ENCODE assay signal across 1 cellular context in the genomic region with DNA sequence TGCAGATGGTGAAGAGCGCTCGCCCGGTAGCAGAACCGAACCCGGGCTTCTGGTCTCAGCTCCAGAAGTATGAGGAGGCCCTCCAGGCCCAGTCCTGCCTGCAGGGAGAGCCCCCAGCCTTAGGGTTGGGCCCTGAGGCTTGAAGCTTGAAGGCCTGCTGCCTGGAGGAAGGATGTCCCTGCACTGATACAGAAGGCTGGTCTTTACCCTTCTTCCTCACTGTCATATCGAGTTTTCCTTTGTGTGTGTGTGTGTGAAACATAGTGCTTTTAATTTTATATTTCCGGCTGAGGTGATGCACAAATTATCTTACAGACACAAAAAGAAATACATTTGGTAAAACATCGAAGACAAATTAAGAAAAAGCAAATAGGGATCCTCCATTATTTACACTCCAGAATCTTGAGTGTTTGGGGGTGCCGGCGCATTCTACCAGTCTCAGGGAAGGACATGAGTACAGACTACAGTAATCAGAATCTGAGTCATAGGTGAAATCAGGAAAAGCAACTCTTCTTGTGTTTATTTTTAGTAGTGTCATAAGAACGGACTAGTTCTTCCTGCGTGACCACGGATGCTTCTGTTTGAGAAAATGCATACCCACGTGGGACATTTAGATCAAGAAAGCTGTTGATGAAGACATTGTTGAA.
TF ChIP-seq lines count a peak whose summit lies in the region.

No MANE protein-coding gene starts in this region.

TF ChIP-seq in GM23338, 12 proteins besides CTCF, POLR2A, EP300 and RAD21:
- TF ChIP-seq, protein P1, sequence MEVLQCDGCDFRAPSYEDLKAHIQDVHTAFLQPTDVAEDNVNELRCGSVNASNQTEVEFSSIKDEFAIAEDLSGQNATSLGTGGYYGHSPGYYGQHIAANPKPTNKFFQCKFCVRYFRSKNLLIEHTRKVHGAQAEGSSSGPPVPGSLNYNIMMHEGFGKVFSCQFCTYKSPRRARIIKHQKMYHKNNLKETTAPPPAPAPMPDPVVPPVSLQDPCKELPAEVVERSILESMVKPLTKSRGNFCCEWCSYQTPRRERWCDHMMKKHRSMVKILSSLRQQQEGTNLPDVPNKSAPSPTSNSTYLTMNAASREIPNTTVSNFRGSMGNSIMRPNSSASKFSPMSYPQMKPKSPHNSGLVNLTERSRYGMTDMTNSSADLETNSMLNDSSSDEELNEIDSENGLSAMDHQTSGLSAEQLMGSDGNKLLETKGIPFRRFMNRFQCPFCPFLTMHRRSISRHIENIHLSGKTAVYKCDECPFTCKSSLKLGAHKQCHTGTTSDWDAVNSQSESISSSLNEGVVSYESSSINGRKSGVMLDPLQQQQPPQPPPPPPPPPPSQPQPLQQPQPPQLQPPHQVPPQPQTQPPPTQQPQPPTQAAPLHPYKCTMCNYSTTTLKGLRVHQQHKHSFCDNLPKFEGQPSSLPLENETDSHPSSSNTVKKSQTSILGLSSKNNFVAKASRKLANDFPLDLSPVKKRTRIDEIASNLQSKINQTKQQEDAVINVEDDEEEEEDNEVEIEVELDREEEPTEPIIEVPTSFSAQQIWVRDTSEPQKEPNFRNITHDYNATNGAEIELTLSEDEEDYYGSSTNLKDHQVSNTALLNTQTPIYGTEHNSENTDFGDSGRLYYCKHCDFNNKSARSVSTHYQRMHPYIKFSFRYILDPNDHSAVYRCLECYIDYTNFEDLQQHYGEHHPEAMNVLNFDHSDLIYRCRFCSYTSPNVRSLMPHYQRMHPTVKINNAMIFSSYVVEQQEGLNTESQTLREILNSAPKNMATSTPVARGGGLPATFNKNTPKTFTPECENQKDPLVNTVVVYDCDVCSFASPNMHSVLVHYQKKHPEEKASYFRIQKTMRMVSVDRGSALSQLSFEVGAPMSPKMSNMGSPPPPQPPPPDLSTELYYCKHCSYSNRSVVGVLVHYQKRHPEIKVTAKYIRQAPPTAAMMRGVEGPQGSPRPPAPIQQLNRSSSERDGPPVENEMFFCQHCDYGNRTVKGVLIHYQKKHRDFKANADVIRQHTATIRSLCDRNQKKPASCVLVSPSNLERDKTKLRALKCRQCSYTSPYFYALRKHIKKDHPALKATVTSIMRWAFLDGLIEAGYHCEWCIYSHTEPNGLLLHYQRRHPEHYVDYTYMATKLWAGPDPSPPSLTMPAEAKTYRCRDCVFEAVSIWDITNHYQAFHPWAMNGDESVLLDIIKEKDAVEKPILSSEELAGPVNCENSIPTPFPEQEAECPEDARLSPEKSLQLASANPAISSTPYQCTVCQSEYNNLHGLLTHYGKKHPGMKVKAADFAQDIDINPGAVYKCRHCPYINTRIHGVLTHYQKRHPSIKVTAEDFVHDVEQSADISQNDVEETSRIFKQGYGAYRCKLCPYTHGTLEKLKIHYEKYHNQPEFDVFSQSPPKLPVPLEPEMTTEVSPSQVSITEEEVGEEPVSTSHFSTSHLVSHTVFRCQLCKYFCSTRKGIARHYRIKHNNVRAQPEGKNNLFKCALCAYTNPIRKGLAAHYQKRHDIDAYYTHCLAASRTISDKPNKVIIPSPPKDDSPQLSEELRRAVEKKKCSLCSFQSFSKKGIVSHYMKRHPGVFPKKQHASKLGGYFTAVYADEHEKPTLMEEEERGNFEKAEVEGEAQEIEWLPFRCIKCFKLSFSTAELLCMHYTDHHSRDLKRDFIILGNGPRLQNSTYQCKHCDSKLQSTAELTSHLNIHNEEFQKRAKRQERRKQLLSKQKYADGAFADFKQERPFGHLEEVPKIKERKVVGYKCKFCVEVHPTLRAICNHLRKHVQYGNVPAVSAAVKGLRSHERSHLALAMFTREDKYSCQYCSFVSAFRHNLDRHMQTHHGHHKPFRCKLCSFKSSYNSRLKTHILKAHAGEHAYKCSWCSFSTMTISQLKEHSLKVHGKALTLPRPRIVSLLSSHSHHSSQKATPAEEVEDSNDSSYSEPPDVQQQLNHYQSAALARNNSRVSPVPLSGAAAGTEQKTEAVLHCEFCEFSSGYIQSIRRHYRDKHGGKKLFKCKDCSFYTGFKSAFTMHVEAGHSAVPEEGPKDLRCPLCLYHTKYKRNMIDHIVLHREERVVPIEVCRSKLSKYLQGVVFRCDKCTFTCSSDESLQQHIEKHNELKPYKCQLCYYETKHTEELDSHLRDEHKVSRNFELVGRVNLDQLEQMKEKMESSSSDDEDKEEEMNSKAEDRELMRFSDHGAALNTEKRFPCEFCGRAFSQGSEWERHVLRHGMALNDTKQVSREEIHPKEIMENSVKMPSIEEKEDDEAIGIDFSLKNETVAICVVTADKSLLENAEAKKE (CRISPR knock-in tag; IDR thresholded peaks at IDR 0.05), result no peak
- TF ChIP-seq POLR2AphosphoS5 (IDR thresholded peaks at IDR 0.05; ENCODE audit: low read depth), result no peak
- TF ChIP-seq ZNF114 (CRISPR knock-in tag; IDR thresholded peaks at IDR 0.05), result no peak
- no peak for TF ChIP-seq EZH2 (IDR thresholded peaks at IDR 0.05; ENCODE audit: low read depth, unreplicated experiment)
- no peak for TF ChIP-seq STAT1 (IDR thresholded peaks at IDR 0.05; ENCODE audit: unreplicated experiment)
- TF ChIP-seq NANOG (IDR thresholded peaks at IDR 0.05; ENCODE audit: borderline replicate concordance), result no peak
- TF ChIP-seq ZNF331 (CRISPR knock-in tag; IDR thresholded peaks at IDR 0.05; ENCODE audit: low read depth), result no peak
- TF ChIP-seq JUNB (IDR thresholded peaks at IDR 0.05; ENCODE audit: unreplicated experiment), result no peak
- TF ChIP-seq, protein P2, sequence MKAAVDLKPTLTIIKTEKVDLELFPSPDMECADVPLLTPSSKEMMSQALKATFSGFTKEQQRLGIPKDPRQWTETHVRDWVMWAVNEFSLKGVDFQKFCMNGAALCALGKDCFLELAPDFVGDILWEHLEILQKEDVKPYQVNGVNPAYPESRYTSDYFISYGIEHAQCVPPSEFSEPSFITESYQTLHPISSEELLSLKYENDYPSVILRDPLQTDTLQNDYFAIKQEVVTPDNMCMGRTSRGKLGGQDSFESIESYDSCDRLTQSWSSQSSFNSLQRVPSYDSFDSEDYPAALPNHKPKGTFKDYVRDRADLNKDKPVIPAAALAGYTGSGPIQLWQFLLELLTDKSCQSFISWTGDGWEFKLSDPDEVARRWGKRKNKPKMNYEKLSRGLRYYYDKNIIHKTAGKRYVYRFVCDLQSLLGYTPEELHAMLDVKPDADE (IDR thresholded peaks at IDR 0.05), result no peak
- TF ChIP-seq, protein P3, sequence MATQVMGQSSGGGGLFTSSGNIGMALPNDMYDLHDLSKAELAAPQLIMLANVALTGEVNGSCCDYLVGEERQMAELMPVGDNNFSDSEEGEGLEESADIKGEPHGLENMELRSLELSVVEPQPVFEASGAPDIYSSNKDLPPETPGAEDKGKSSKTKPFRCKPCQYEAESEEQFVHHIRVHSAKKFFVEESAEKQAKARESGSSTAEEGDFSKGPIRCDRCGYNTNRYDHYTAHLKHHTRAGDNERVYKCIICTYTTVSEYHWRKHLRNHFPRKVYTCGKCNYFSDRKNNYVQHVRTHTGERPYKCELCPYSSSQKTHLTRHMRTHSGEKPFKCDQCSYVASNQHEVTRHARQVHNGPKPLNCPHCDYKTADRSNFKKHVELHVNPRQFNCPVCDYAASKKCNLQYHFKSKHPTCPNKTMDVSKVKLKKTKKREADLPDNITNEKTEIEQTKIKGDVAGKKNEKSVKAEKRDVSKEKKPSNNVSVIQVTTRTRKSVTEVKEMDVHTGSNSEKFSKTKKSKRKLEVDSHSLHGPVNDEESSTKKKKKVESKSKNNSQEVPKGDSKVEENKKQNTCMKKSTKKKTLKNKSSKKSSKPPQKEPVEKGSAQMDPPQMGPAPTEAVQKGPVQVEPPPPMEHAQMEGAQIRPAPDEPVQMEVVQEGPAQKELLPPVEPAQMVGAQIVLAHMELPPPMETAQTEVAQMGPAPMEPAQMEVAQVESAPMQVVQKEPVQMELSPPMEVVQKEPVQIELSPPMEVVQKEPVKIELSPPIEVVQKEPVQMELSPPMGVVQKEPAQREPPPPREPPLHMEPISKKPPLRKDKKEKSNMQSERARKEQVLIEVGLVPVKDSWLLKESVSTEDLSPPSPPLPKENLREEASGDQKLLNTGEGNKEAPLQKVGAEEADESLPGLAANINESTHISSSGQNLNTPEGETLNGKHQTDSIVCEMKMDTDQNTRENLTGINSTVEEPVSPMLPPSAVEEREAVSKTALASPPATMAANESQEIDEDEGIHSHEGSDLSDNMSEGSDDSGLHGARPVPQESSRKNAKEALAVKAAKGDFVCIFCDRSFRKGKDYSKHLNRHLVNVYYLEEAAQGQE (IDR thresholded peaks at IDR 0.05; ENCODE audit: unreplicated experiment), result no peak
- no peak for TF ChIP-seq EZH2phosphoT487 (IDR thresholded peaks at IDR 0.05; ENCODE audit: unreplicated experiment)
- TF ChIP-seq CREB1 (CRISPR knock-in tag; IDR thresholded peaks at IDR 0.05; ENCODE audit: low read depth), result no peak
TF ChIP-seq in GM23338: peak in this region for 0.
